Comparison of ENCODE assay signal across 19 cellular contexts in the genomic region with DNA sequence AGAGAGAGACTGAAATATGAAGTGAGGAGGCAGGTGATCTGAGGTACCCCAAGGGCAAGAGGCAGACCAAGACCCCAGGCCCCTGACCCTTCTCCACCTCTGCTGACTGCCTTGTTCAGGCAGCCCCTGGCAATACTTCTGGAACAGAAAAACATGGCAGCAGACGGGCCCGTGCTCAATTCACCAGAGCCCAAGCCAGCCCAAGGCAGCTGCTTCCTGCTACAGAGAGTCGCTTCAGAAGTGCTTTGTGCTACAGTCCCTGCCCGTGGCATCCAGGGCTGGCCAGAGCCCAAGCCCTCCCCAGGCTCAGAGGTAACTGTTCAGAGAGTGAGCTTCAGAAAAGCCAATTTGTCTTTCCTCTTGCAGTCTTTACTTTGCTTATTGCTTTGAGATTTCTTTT.
A peak's percentile ranks its signal among the peaks of the same experiment; 100 is the strongest.
DNase-seq lines count a peak whose midpoint lies in the region; ATAC-seq and TF ChIP-seq lines count a peak whose summit lies in the region.
"Had no signal": no experiment of that assay in that cellular context is flagged by ENCODE, and none has a peak within 500 bp of the region (broad histone marks: within the 10 kb centered on the region; RNA-seq: fewer than 3 reads in every experiment).

No MANE protein-coding gene starts in this region.

- no peaks in the 10 kb centered on the region for H3K79me2 ChIP-seq in H9 (ENCODE audit: insufficient read depth, low read length)

- no peaks in the 10 kb centered on the region for H3K9me3 ChIP-seq in H9 (ENCODE audit: control insufficient read depth, low read depth, low read length)
- H3K9me3 ChIP-seq: BE2C had no signal

- H3K27ac Mint-ChIP-seq in H9 = 0 out of 7 replicates have a peak overlapping the region, but pooled peaks of 1 of the 3 experiments have one; percentile 77
- no peak overlapping the region for H3K27ac Mint-ChIP-seq in osteocyte (ENCODE audit: unreplicated experiment)
- H3K27ac Mint-ChIP-seq: CD8-positive, alpha-beta T cell had no signal

- no peak overlapping the region for H3K18ac ChIP-seq in H9 (ENCODE audit: insufficient read length, low read depth, low read length)

- no peak overlapping the region for H3K56ac ChIP-seq in H9 (ENCODE audit: insufficient read length, low read depth, low read length)

- H4K8ac ChIP-seq in H9 (replicated peaks; ENCODE audit: insufficient read length, low read depth, low read length) = no peak overlapping the region

- no peaks in the 10 kb centered on the region for H3K36me3 Mint-ChIP-seq in H9 (ENCODE audit: insufficient read depth in 1 of 3, low read depth in 3 of 3)
- no peaks in the 10 kb centered on the region for H3K36me3 Mint-ChIP-seq in osteocyte (ENCODE audit: unreplicated experiment)
- H3K36me3 Mint-ChIP-seq: CD8-positive, alpha-beta T cell had no signal

- no peak overlapping the region for H2BK120ac ChIP-seq in H9 (ENCODE audit: low read depth, low read length, poor library complexity, severe bottlenecking)

- no peak overlapping the region for H3K4me3 ChIP-seq in coronary artery

- no peaks in the 10 kb centered on the region for H3K79me1 ChIP-seq in H9 (ENCODE audit: insufficient read depth, low read depth, low read length, poor library complexity, severe bottlenecking)

- WGBS in H9 (ENCODE audit: extremely low coverage, insufficient read length, low lambda C conversion rate) = no CpG with 5 or more reads among the region's 4 CpGs

- no peak overlapping the region for H2BK12ac ChIP-seq in H9 (ENCODE audit: insufficient read length, low read depth, low read length)

- H3K23ac ChIP-seq in H9 (ENCODE audit: insufficient read length, low read depth, low read length) = no peak overlapping the region

- H3K9me3 Mint-ChIP-seq in H9 (no peaks in the 10 kb centered on the region), osteocyte (ENCODE audit: unreplicated experiment) (no peaks in the 10 kb centered on the region)
- H3K9me3 Mint-ChIP-seq: CD8-positive, alpha-beta T cell had no signal

- H3T11ph ChIP-seq in H9 (ENCODE audit: low read length) = no peak overlapping the region

- H3K4me2 ChIP-seq in H9 (ENCODE audit: insufficient read depth, insufficient read length, low read length) = no peak overlapping the region

- H3K4me1 Mint-ChIP-seq in H9 (peaks cover 0 to 2% of the 10 kb centered on the region in 2 experiments; a peak in 1 of 4 replicates), osteocyte (ENCODE audit: unreplicated experiment) (no peaks in the 10 kb centered on the region)

- H2AFZ ChIP-seq in H9 (ENCODE audit: low read length) = no peak overlapping the region

- DNase-seq in DMS 273 (lab: John Stamatoyannopoulos, UW; ENCODE audit: unreplicated experiment) (peak; percentile 9), DMS 273 treated with DMSO at 0.1 percent for 48 hours (lab: John Stamatoyannopoulos, UW) (no peak), H9 (peak; percentile 19), coronary artery (ENCODE audit: low spot score) (peak; percentile 50), osteocyte (ENCODE audit: extremely low spot score, unreplicated experiment) (peak; percentile 49), NAMALWA (ENCODE audit: low spot score) (no peak), NCI-H69 (lab: John Stamatoyannopoulos, UW) (no peak)
- DNase-seq in stimulated activated naive CD8-positive, alpha-beta T cell treated with anti-CD3 and anti-CD28 coated beads, Interleukin-15, Interleukin-2, amounts not matched to agents 100 U/mL and 50 U/mL, for 24 hours = no peak
- DNase-seq: BE2C; CD8-positive, alpha-beta T cell; GF-D8; GOT3; KG1; NCI-H1048; NCI-H1694; NCI-H345; NCI-H526 treated with DMSO at 0.1 percent for 48 hours had no signal

- no peaks in the 10 kb centered on the region for H3K4me1 ChIP-seq in H9 (ENCODE audit: insufficient read depth, low read length)
- H3K4me1 ChIP-seq: BE2C had no signal

- no peak overlapping the region for H2AK5ac ChIP-seq in H9 (ENCODE audit: insufficient read length, low read length)

- TF ChIP-seq CTCF in H9 (conservative IDR thresholded peaks at IDR 0.05) = no peak
- TF ChIP-seq CTCF in coronary artery (IDR thresholded peaks at IDR 0.05) = no peak
- no peak for TF ChIP-seq CTCF in osteocyte (IDR thresholded peaks at IDR 0.05)

- H2BK5ac ChIP-seq in H9 (ENCODE audit: insufficient read length, low read length) = no peak overlapping the region

- H3K4me3 Mint-ChIP-seq in H9 (no peak overlapping the region), osteocyte (ENCODE audit: unreplicated experiment) (no peak overlapping the region)
- H3K4me3 Mint-ChIP-seq: CD8-positive, alpha-beta T cell had no signal

- no peak for ATAC-seq in stimulated activated naive CD8-positive, alpha-beta T cell treated with anti-CD3 and anti-CD28 coated beads, Interleukin-15, Interleukin-2, amounts not matched to agents 100 U/mL and 50 U/mL, for 24 hours
- ATAC-seq: CD8-positive, alpha-beta T cell; HepG2 had no signal

- no peak overlapping the region for H3K9ac ChIP-seq in H9 (ENCODE audit: extremely low read depth, insufficient read length, low read length)

- no peak overlapping the region for H2BK15ac ChIP-seq in H9 (ENCODE audit: low read depth, low read length)

- no peak overlapping the region for H2BK20ac ChIP-seq in H9 (ENCODE audit: low read depth, low read length, poor library complexity, severe bottlenecking)

- H4K5ac ChIP-seq in H9 (ENCODE audit: insufficient read length, low read depth, low read length) = no peak overlapping the region

- peaks cover 23% of the 10 kb centered on the region for H3K27me3 Mint-ChIP-seq in H9 (ENCODE audit: low read depth)
- H3K27me3 Mint-ChIP-seq in osteocyte (ENCODE audit: unreplicated experiment) = peaks cover 8% of the 10 kb centered on the region

- H3K14ac ChIP-seq in H9 (ENCODE audit: insufficient read depth, low read length) = no peak overlapping the region

- no peak overlapping the region for H4K91ac ChIP-seq in H9 (ENCODE audit: insufficient read length, low read depth, low read length)

- no peaks in the 10 kb centered on the region for H3K27me3 ChIP-seq in H9 (ENCODE audit: insufficient read depth, low read length)
- H3K27me3 ChIP-seq: BE2C had no signal

- H3K4ac ChIP-seq in H9 (ENCODE audit: low read depth, low read length) = no peak overlapping the region

- H3K27ac ChIP-seq in H9 (ENCODE audit: insufficient read length, low read depth, low read length) = no peak overlapping the region
- H3K27ac ChIP-seq in coronary artery = no peak overlapping the region
- H3K27ac ChIP-seq: 22Rv1 had no signal

- no peaks in the 10 kb centered on the region for H4K20me1 ChIP-seq in H9 (ENCODE audit: control insufficient read depth, insufficient read depth, insufficient read length)

- H3K23me2 ChIP-seq in H9 (ENCODE audit: insufficient read length, low read depth, low read length, poor library complexity, severe bottlenecking) = no peaks in the 10 kb centered on the region

Comparison
In these comparisons a context has a peak if more than half of its experiments do, and no peak if none do; other contexts are left out.
1. DNase-seq: peak in DMS 273 (single experiment), H9 (single experiment), coronary artery (single experiment) and osteocyte (single experiment); none in DMS 273 treated with DMSO at 0.1 percent for 48 hours (single experiment), stimulated activated naive CD8-positive, alpha-beta T cell treated with anti-CD3 and anti-CD28 coated beads, Interleukin-15, Interleukin-2, amounts not matched to agents 100 U/mL and 50 U/mL, for 24 hours (single experiment), NAMALWA (single experiment) and NCI-H69 (single experiment).